Comparison of ENCODE assay signal across 1 cellular context in the genomic region with DNA sequence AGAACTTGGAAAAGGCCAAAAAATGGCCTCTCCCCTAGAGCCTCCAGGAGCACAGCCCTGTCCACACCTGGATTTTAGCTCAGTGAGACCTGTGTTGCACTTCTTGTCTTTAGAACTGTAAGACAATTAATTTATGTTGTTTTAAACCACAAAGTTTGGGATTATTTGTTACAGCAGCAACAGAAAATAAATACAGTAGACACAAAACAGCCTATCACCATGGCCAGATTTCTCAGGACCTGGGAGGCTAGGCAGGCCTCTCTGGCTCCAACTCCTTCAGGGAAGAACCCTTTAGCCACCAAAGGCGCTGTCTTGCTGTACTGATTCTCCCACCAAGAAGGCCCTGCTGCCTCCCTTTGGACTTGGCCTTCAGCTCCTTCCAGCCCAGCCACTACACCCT.
TF ChIP-seq lines count a peak whose summit lies in the region.

No MANE protein-coding gene starts in this region.

TF ChIP-seq in K562, 482 proteins besides CTCF, POLR2A, EP300 and RAD21:
- TF ChIP-seq HSF4 (CRISPR knock-in tag; IDR thresholded peaks at IDR 0.05; ENCODE audit: borderline replicate concordance), result no peak
- no peak for TF ChIP-seq ZKSCAN1 (IDR thresholded peaks at IDR 0.05; ENCODE audit: low read depth, low read length)
- TF ChIP-seq U2AF1 (optimal IDR thresholded peaks at IDR 0.05; ENCODE audit: low read depth, low read length), result no peak
- no peak for TF ChIP-seq RBM15 (IDR thresholded peaks at IDR 0.05; ENCODE audit: insufficient read depth, low read length)
- no peak for TF ChIP-seq HMGN3 (IDR thresholded peaks at IDR 0.05; ENCODE audit: borderline replicate concordance, extremely low read depth, insufficient read length, low read depth, low read length)
- TF ChIP-seq ZNF12 (CRISPR knock-in tag; IDR thresholded peaks at IDR 0.05), result peak; percentile 89
- TF ChIP-seq ADNP (tag; IDR thresholded peaks at IDR 0.05), result no peak
